18 cellular contexts compared by ENCODE assay signal in genomic region chr15:68447209-68447608, GRCh38. TPM values are rescaled to one million over a fixed set of nuclear protein-coding genes. Genes with fewer than 3 reads are reported as not detected.
DNase-seq lines count a peak whose midpoint lies in the region; ATAC-seq, FAIRE-seq and TF ChIP-seq lines count a peak whose summit lies in the region.
"Had no signal": no experiment of that assay in that cellular context is flagged by ENCODE, and none has a peak within 500 bp of the region (broad histone marks: within the 10 kb centered on the region; RNA-seq: fewer than 3 reads in every experiment).

No MANE protein-coding gene starts in this region.

- H3K27me3 ChIP-seq in mammary epithelial cell (ENCODE audit: insufficient read depth, low read length) (peaks cover 5% of the 10 kb centered on the region), lung (ENCODE audit: control insufficient read depth, insufficient read depth) (no peaks in the 10 kb centered on the region)
- H3K27me3 ChIP-seq: BLaER1 had no signal

- POLR2A ChIA-PET in HEK293 (lab: Yijun Ruan, JAX) = no interaction called here

- H3K4me1 ChIP-seq in HEK293 (ENCODE audit: control insufficient read depth, insufficient read depth, low read length) (no peaks in the 10 kb centered on the region), mammary epithelial cell (ENCODE audit: insufficient read depth, low read length) (no peaks in the 10 kb centered on the region), lung (ENCODE audit: control insufficient read depth in 2 of 2, insufficient read depth in 2 of 2, low read length in 2 of 2) (peaks cover 0 to 7% of the 10 kb centered on the region in 2 donors)
- H3K4me1 ChIP-seq: BLaER1 had no signal

- H3K79me2 ChIP-seq in mammary epithelial cell (ENCODE audit: insufficient read depth, low read length) = no peaks in the 10 kb centered on the region

- DNase-seq in DMS53 (lab: John Stamatoyannopoulos, UW) = peak; percentile 35
- DNase-seq in DMS53 treated with DMSO at 0.1 percent for 48 hours (lab: John Stamatoyannopoulos, UW; ENCODE audit: unreplicated experiment) = no peak
- DNase-seq in mammary epithelial cell = peak; percentile 9
- peak; percentile 20 for DNase-seq in lung (ENCODE audit: low spot score)
- DNase-seq in H54 (ENCODE audit: insufficient read length, low spot score) = no peak
- DNase-seq in activated T-cell treated with anti-CD3 and anti-CD28 coated beads for 4 hours = no peak
- DNase-seq in activated T-cell treated with anti-CD3 and anti-CD28 coated beads, Interleukin-2, amount 50 U/mL, for 24 hours = no peak
- DNase-seq: DMS 273 treated with DMSO at 0.1 percent for 48 hours; MV-4-11; NCI-H1436; NCI-H2081; NCI-H524; NK-92 treated with Interleukin-12 subunit alpha and Interleukin-12 subunit beta, amount 100 ng/mL, for 24 hours had no signal

- H2AFZ ChIP-seq in mammary epithelial cell (ENCODE audit: low read depth, low read length) = no peak overlapping the region

- no peak for ATAC-seq in lung (ENCODE audit: insufficient read depth, low FRiP score)

- no peak overlapping the region for H3K4me3 Mint-ChIP-seq in activated T-cell treated with anti-CD3 and anti-CD28 coated beads, Interleukin-2, amount 50 U/mL, for 24 hours

- intact Hi-C loops in mammary epithelial cell (cut with micrococcal nuclease) = no loop called here

- H3K9ac ChIP-seq in mammary epithelial cell (ENCODE audit: insufficient read depth, low read length) = no peak overlapping the region
- H3K9ac ChIP-seq: BLaER1 had no signal

- no peaks in the 10 kb centered on the region for H3K9me3 Mint-ChIP-seq in activated T-cell treated with anti-CD3 and anti-CD28 coated beads, Interleukin-2, amount 50 U/mL, for 24 hours

- H3K27ac ChIP-seq in HEK293 (ENCODE audit: extremely low read depth, low read depth, low read length) (no peak overlapping the region), mammary epithelial cell (ENCODE audit: insufficient read depth, low read depth, low read length) (no peak overlapping the region), lung (ENCODE audit: low read depth in 1 of 2, low read length in 1 of 2) (no peak overlapping the region)
- H3K27ac ChIP-seq: 22Rv1, BLaER1 had no signal

- H3K36me3 ChIP-seq in HEK293 (ENCODE audit: control insufficient read depth in 2 of 2, insufficient read depth in 1 of 2, low read length in 2 of 2) = no peaks in the 10 kb centered on the region
- H3K36me3 ChIP-seq in mammary epithelial cell (ENCODE audit: insufficient read depth, low read length) = no peaks in the 10 kb centered on the region
- H3K36me3 ChIP-seq in lung (ENCODE audit: control insufficient read depth in 2 of 2, insufficient read depth in 2 of 2, low read length in 2 of 2) = no peaks in the 10 kb centered on the region
- H3K36me3 ChIP-seq: BLaER1 had no signal

- no peaks in the 10 kb centered on the region for H4K20me1 ChIP-seq in mammary epithelial cell (ENCODE audit: insufficient read depth, low read length)
- H4K20me1 ChIP-seq: BLaER1 had no signal

- no peak for TF ChIP-seq CTCF in HEK293 (tag by site-specific recombination; IDR thresholded peaks at IDR 0.05)
- TF ChIP-seq CTCF in mammary epithelial cell (conservative IDR thresholded peaks at IDR 0.05 in 1 of 2, IDR thresholded peaks at IDR 0.05 in 1 of 2; ENCODE audit: extremely low read depth in 1 of 2, insufficient read depth in 1 of 2, low read depth in 1 of 2, low read length in 2 of 2) = no peak
- TF ChIP-seq CTCF in lung (IDR thresholded peaks at IDR 0.05; ENCODE audit: control extremely low read depth, extremely low read depth) = no peak

- H3K9me3 ChIP-seq in HEK293 (ENCODE audit: control insufficient read depth, insufficient read depth, low read depth, low read length) = no peaks in the 10 kb centered on the region
- H3K9me3 ChIP-seq in mammary epithelial cell (replicated peaks; ENCODE audit: insufficient read depth, low read length) = no peaks in the 10 kb centered on the region
- no peaks in the 10 kb centered on the region for H3K9me3 ChIP-seq in lung (ENCODE audit: control insufficient read depth in 2 of 2, insufficient read depth in 1 of 2, low read length in 1 of 2)
- H3K9me3 ChIP-seq: BLaER1 had no signal

- dilution Hi-C loops in mammary epithelial cell (cut with HindIII; ENCODE audit: low sequenced_read_pairs) = no loop called here

- H3K36me3 Mint-ChIP-seq in activated T-cell treated with anti-CD3 and anti-CD28 coated beads, Interleukin-2, amount 50 U/mL, for 24 hours (ENCODE audit: low read depth) = no peaks in the 10 kb centered on the region

- WGBS in mammary epithelial cell (ENCODE audit: low coverage, missing lambda C conversion rate) = 100% methylated on average over 2 of the region's 3 CpGs
- 94 to 100% methylated on average over 3 of the region's 3 CpGs for WGBS in lung, 2 donors

- no peak overlapping the region for H3K4me2 ChIP-seq in mammary epithelial cell (ENCODE audit: insufficient read depth, low read depth, low read length)
- H3K4me2 ChIP-seq: BLaER1 had no signal

- H3K4me3 ChIP-seq in HEK293 (ENCODE audit: low read depth, low read length) (no peak overlapping the region), mammary epithelial cell (replicated peaks in 1 of 3; ENCODE audit: insufficient read depth in 1 of 3, low read depth in 2 of 3, low read length in 3 of 3) (no peak overlapping the region), lung (no peak overlapping the region)
- H3K4me3 ChIP-seq: BLaER1 had no signal

- CTCF ChIA-PET in HEK293 (lab: Yijun Ruan, JAX) (no interaction called here), mammary epithelial cell (lab: Charles Lee; ENCODE audit: low non-redundant PET) (no interaction called here)

- no peak overlapping the region for H3K27ac Mint-ChIP-seq in activated T-cell treated with anti-CD3 and anti-CD28 coated beads, Interleukin-2, amount 50 U/mL, for 24 hours

- no TSS peak for BruUV-seq in mammary epithelial cell (replicated peaks; lab: Mats Ljungman, UMichigan)

- no peaks in the 10 kb centered on the region for H3K4me1 Mint-ChIP-seq in activated T-cell treated with anti-CD3 and anti-CD28 coated beads, Interleukin-2, amount 50 U/mL, for 24 hours (ENCODE audit: low read depth)

- in situ Hi-C loops in mammary epithelial cell (cut with MboI; ENCODE audit: low sequenced_read_pairs in 2 of 2) = no loop called here

- TF ChIP-seq POLR2A in H54 (IDR thresholded peaks at IDR 0.05; ENCODE audit: low read depth, low read length) = no peak

- no peak for FAIRE-seq in H54 (lab: Jason Lieb, UNC)
- FAIRE-seq: GM19239 had no signal

- H3K27me3 Mint-ChIP-seq in activated T-cell treated with anti-CD3 and anti-CD28 coated beads, Interleukin-2, amount 50 U/mL, for 24 hours = peaks cover 69% of the 10 kb centered on the region

TF ChIP-seq in HEK293, 187 proteins besides CTCF, POLR2A, EP300 and RAD21:
- TF ChIP-seq ZXDB (tag by site-specific recombination; IDR thresholded peaks at IDR 0.05) (no peak), ZNF266 (tag by site-specific recombination; IDR thresholded peaks at IDR 0.05; ENCODE audit: low read depth) (peak; percentile 76), GLIS1 (tag by site-specific recombination; IDR thresholded peaks at IDR 0.05) (peak; percentile 42; the same call in 1 of the 2 replicates)

RNA-seq across cellular contexts. Expression of gene ITGA11, which starts 15.2 kb away (rescaled TPM):
- total RNA-seq in mammary epithelial cell (under 1 TPM; 0.05 to 0.67 TPM), lung (1 to 10 TPM; 1.7 to 1.8 TPM)
- polyA plus RNA-seq in mammary epithelial cell (0.01 TPM), lung (under 1 TPM; 0.35 to 0.39 TPM)
- polyA minus RNA-seq in mammary epithelial cell = not detected
- total RNA-seq: SK-MEL-5 had no signal

Comparison
In these comparisons a context has a peak if more than half of its experiments do, and no peak if none do; other contexts are left out.
1. DNase-seq: peak in DMS53 (single experiment), mammary epithelial cell (single experiment) and lung (single experiment); none in DMS53 treated with DMSO at 0.1 percent for 48 hours (single experiment), H54 (single experiment), activated T-cell treated with anti-CD3 and anti-CD28 coated beads for 4 hours (single experiment) and activated T-cell treated with anti-CD3 and anti-CD28 coated beads, Interleukin-2, amount 50 U/mL, for 24 hours (single experiment).